ENCODE assay signal across 8 cellular contexts in the genomic region with DNA sequence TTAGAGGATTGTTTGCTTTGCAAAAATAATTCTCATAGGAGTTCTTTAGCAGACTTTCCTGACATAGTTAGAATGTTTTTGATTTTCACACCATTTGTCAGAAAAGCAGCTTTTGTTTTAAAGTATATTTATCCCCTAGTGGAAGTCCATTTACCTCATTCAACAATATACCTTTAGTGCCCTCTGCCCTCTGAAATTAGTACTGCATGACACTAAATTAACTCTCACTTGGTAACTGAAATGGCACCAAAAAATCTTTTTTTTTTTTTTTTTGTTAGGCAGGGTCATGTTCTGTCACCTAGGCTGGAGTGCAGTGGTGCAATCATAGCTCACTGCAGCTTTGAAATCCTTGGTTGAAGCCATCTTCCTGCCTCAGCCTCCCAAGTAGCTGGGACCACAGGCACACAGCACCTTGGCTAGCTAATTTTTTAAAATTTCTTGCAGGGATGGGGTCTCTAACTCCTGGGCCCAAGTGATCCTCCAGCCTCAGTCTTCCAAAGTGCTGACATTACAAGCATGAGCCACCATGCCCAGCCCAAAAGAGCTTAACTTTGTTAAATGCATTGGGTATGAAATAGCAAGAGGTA. TPM values are rescaled to one million over a fixed set of nuclear protein-coding genes. Genes with fewer than 3 reads are reported as not detected.
DNase-seq lines count a peak whose midpoint lies in the region; ATAC-seq and TF ChIP-seq lines count a peak whose summit lies in the region.

No MANE protein-coding gene starts in this region.

- no peak for DNase-seq in CD4-positive, alpha-beta T cell
- DNase-seq in WERI-Rb-1, result no peak
- DNase-seq in left kidney (ENCODE audit: low read depth, low spot score), result peak; percentile 41
- DNase-seq in omental fat pad (ENCODE audit: low spot score), result no peak
- no peak for DNase-seq in NCI-H128 (lab: John Stamatoyannopoulos, UW; ENCODE audit: unreplicated experiment)
- no peak for DNase-seq in activated CD4-positive, alpha-beta memory T cell treated with anti-CD3 and anti-CD28 coated beads, Interleukin-2, amount 10 ng/mL, durations not matched to agents 7 days and 5 days

- peaks cover 4% of the 10 kb centered on the region for H3K4me1 Mint-ChIP-seq in CD4-positive, alpha-beta T cell (ENCODE audit: low read depth)
- H3K4me1 Mint-ChIP-seq in activated CD4-positive, alpha-beta memory T cell treated with anti-CD3 and anti-CD28 coated beads, Interleukin-2, amount 10 ng/mL, durations not matched to agents 7 days and 5 days, result peaks cover 23% of the 10 kb centered on the region

- no peak overlapping the region for H3K27ac ChIP-seq in CD4-positive, alpha-beta T cell (ENCODE audit: low read depth, low read length)
- H3K27ac ChIP-seq in HEK293 (ENCODE audit: extremely low read depth, low read depth, low read length) (no peak overlapping the region), WERI-Rb-1 (no peak overlapping the region)

- TF ChIP-seq CTCF in CD4-positive, alpha-beta T cell (IDR thresholded peaks at IDR 0.05), result peak; percentile 72
- TF ChIP-seq CTCF in HEK293 (tag by site-specific recombination; IDR thresholded peaks at IDR 0.05), result peak; percentile 34; the same call in 1 of the 2 replicates
- TF ChIP-seq CTCF in WERI-Rb-1 (IDR thresholded peaks at IDR 0.05; ENCODE audit: low read depth, low read length), result peak; percentile 33; the same call in 1 of the 2 replicates
- TF ChIP-seq CTCF in omental fat pad (IDR thresholded peaks at IDR 0.05), result no peak

- H3K36me3 Mint-ChIP-seq in CD4-positive, alpha-beta T cell (ENCODE audit: low read depth), result peaks cover 59% of the 10 kb centered on the region
- H3K36me3 Mint-ChIP-seq in activated CD4-positive, alpha-beta memory T cell treated with anti-CD3 and anti-CD28 coated beads, Interleukin-2, amount 10 ng/mL, durations not matched to agents 7 days and 5 days (ENCODE audit: low read depth), result peaks cover 35% of the 10 kb centered on the region

- ATAC-seq in CD4-positive, alpha-beta T cell (ENCODE audit: poor library complexity), result peak; percentile 86
- ATAC-seq in omental fat pad (ENCODE audit: low FRiP score) (no peak), HG03175 (IDR thresholded peaks at IDR 0.05; ENCODE audit: unreplicated experiment) (no peak)

- H3K9me3 Mint-ChIP-seq in CD4-positive, alpha-beta T cell, result no peaks in the 10 kb centered on the region
- no peaks in the 10 kb centered on the region for H3K9me3 Mint-ChIP-seq in activated CD4-positive, alpha-beta memory T cell treated with anti-CD3 and anti-CD28 coated beads, Interleukin-2, amount 10 ng/mL, durations not matched to agents 7 days and 5 days

- no peak overlapping the region for H3K27ac Mint-ChIP-seq in CD4-positive, alpha-beta T cell
- H3K27ac Mint-ChIP-seq in activated CD4-positive, alpha-beta memory T cell treated with anti-CD3 and anti-CD28 coated beads, Interleukin-2, amount 10 ng/mL, durations not matched to agents 7 days and 5 days, result no peak overlapping the region

- POLR2A ChIA-PET in CD4-positive, alpha-beta T cell (lab: Charles Lee), result interaction anchor here (0.6 to 1.9 kb wide), 3 partner anchors 14 to 485 kb away, joined by 3 to 23 read pairs (median 13); a partner anchor contains a TSS
- POLR2A ChIA-PET in HEK293 (lab: Yijun Ruan, JAX), result interaction anchor here (0.6 to 2.6 kb wide), 3 partner anchors 11 to 93 kb away, joined by 3 to 15 read pairs (median 4); a partner anchor contains a TSS
- POLR2A ChIA-PET in activated CD4-positive, alpha-beta memory T cell treated with anti-CD3 and anti-CD28 coated beads, Interleukin-2, amount 10 ng/mL, durations not matched to agents 7 days and 5 days (lab: Charles Lee), result interaction anchor here (1.2 to 1.9 kb wide), 4 partner anchors 12 to 99 kb away, joined by 3 to 11 read pairs (median 8); a partner anchor contains a TSS

- H3K4me3 ChIP-seq in HEK293 (ENCODE audit: low read depth, low read length) (no peak overlapping the region), WERI-Rb-1 (ENCODE audit: low read depth, low read length) (no peak overlapping the region)

- H3K27me3 Mint-ChIP-seq in CD4-positive, alpha-beta T cell, result no peaks in the 10 kb centered on the region
- no peaks in the 10 kb centered on the region for H3K27me3 Mint-ChIP-seq in activated CD4-positive, alpha-beta memory T cell treated with anti-CD3 and anti-CD28 coated beads, Interleukin-2, amount 10 ng/mL, durations not matched to agents 7 days and 5 days

- CTCF ChIA-PET in CD4-positive, alpha-beta T cell (lab: Charles Lee), result interaction anchor here (0.6 to 3.2 kb wide), 31 partner anchors 9 to 1269 kb away, joined by 3 to 57 read pairs (median 4); a partner anchor contains a TSS
- CTCF ChIA-PET in HEK293 (lab: Yijun Ruan, JAX), result interaction anchor here (0.6 to 3.7 kb wide), 48 partner anchors 9 to 1806 kb away, joined by 3 to 58 read pairs (median 4); a partner anchor contains a TSS
- CTCF ChIA-PET in activated CD4-positive, alpha-beta memory T cell treated with anti-CD3 and anti-CD28 coated beads, Interleukin-2, amount 10 ng/mL, durations not matched to agents 7 days and 5 days (lab: Charles Lee), result interaction anchor here (0.7 to 4.9 kb wide), 44 partner anchors 10 to 869 kb away, joined by 3 to 122 read pairs (median 4); a partner anchor contains a TSS

- H3K9me3 ChIP-seq in CD4-positive, alpha-beta T cell (ENCODE audit: control insufficient read depth, low read length), result no peaks in the 10 kb centered on the region
- no peaks in the 10 kb centered on the region for H3K9me3 ChIP-seq in HEK293 (ENCODE audit: control insufficient read depth, insufficient read depth, low read depth, low read length)
- H3K9me3 ChIP-seq in WERI-Rb-1 (ENCODE audit: severe bottlenecking), result no peaks in the 10 kb centered on the region

- H3K36me3 ChIP-seq in HEK293 (ENCODE audit: control insufficient read depth in 2 of 2, insufficient read depth in 1 of 2, low read length in 2 of 2), result peaks cover 13 to 78% of the 10 kb centered on the region in 2 experiments; a peak in 2 of 3 replicates
- peaks cover 57% of the 10 kb centered on the region for H3K36me3 ChIP-seq in WERI-Rb-1

- intact Hi-C loops in CD4-positive, alpha-beta T cell (cut with DNase I, micrococcal nuclease), result loop anchor here (1.0 to 5.0 kb wide), 3 partner anchors 83 to 475 kb away; no protein-coding TSS in a partner anchor

- H3K27me3 ChIP-seq in CD4-positive, alpha-beta T cell (ENCODE audit: control insufficient read depth, insufficient read depth, low read length), result no peaks in the 10 kb centered on the region
- H3K27me3 ChIP-seq in WERI-Rb-1 (ENCODE audit: insufficient read depth, low read depth, severe bottlenecking), result no peaks in the 10 kb centered on the region

- no peaks in the 10 kb centered on the region for H3K4me1 ChIP-seq in HEK293 (ENCODE audit: control insufficient read depth, insufficient read depth, low read length)

- H3K4me3 Mint-ChIP-seq in CD4-positive, alpha-beta T cell, result no peak overlapping the region
- no peak overlapping the region for H3K4me3 Mint-ChIP-seq in activated CD4-positive, alpha-beta memory T cell treated with anti-CD3 and anti-CD28 coated beads, Interleukin-2, amount 10 ng/mL, durations not matched to agents 7 days and 5 days

TF ChIP-seq in HEK293, 187 proteins besides CTCF, POLR2A, EP300 and RAD21:
- TF ChIP-seq ZNF248 (tag by site-specific recombination; IDR thresholded peaks at IDR 0.05), result no peak
- peak; percentile 35 for TF ChIP-seq ZNF654 (tag by site-specific recombination; IDR thresholded peaks at IDR 0.05; ENCODE audit: low read depth)
TF ChIP-seq in HEK293: peak in this region for 1.

RNA-seq across cellular contexts. Expression of a gene that starts 13.6 kb away (rescaled TPM):
- total RNA-seq in CD4-positive, alpha-beta T cell, result 1 to 10 TPM; 3.9 to 5.0 TPM
- total RNA-seq in omental fat pad, result 10 to 100 TPM; 12.6 to 22.8 (median 16.7) TPM
- total RNA-seq in activated CD4-positive, alpha-beta memory T cell treated with anti-CD3 and anti-CD28 coated beads, Interleukin-2, amount 10 ng/mL, durations not matched to agents 7 days and 5 days, result 10 to 100 TPM; 19.9 to 20.8 TPM

RNA-seq across cellular contexts. Expression of a gene that starts 14.3 kb away (rescaled TPM):
- total RNA-seq in CD4-positive, alpha-beta T cell, result 10 to 100 TPM; 12.7 to 13.9 TPM
- 10 to 100 TPM; 11.6 to 24.6 (median 15.5) TPM for total RNA-seq in omental fat pad
- total RNA-seq in activated CD4-positive, alpha-beta memory T cell treated with anti-CD3 and anti-CD28 coated beads, Interleukin-2, amount 10 ng/mL, durations not matched to agents 7 days and 5 days, result 10 to 100 TPM; 60.2 to 63.2 TPM

RNA-seq across cellular contexts. Expression of a gene that starts 58.2 kb away (rescaled TPM):
- not detected for total RNA-seq in CD4-positive, alpha-beta T cell
- not detected for total RNA-seq in omental fat pad
- total RNA-seq in activated CD4-positive, alpha-beta memory T cell treated with anti-CD3 and anti-CD28 coated beads, Interleukin-2, amount 10 ng/mL, durations not matched to agents 7 days and 5 days, result not detected

Comparison
In these comparisons a context has a peak if more than half of its experiments do, and no peak if none do; other contexts are left out.
1. CTCF ChIP-seq: peak in CD4-positive, alpha-beta T cell (single experiment), HEK293 (single experiment) and WERI-Rb-1 (single experiment); none in omental fat pad (0 of 3).